In the genomic region with DNA sequence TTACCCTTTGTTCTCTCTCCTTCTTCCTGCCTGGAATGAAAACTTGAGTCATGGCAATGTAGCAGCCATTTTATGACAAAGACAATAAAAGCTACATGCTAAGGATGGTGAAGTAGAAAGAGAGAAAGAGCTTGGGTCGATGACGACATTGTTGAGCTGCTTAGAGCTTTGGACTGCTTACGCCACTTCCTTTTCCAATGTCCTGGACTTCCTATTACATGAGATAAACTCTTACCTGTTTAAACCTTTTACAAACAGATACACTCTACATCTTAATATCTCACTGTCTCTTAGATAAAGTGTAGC, we compare ENCODE assay signal across 15 cellular contexts.
DNase-seq lines count a peak whose midpoint lies in the region; ATAC-seq and TF ChIP-seq lines count a peak whose summit lies in the region.
"Had no signal": no experiment of that assay in that cellular context is flagged by ENCODE, and none has a peak within 500 bp of the region (broad histone marks: within the 10 kb centered on the region; RNA-seq: fewer than 3 reads in every experiment).

No MANE protein-coding gene starts in this region.

- no peak for DNase-seq in activated naive CD8-positive, alpha-beta T cell treated with anti-CD3 and anti-CD28 coated beads, Interleukin-2, amount 50 U/mL, for 24 hours
- DNase-seq in colonic mucosa = no peak
- DNase-seq in stimulated activated effector memory CD8-positive, alpha-beta T cell treated with anti-CD3 and anti-CD28 coated beads, Interleukin-12 subunit alpha, Interleukin-12 subunit beta, amount 100 ng/mL, for 72 hours (ENCODE audit: low spot score in 2 of 2) = no peak
- DNase-seq in cerebellar cortex (ENCODE audit: low spot score) = no peak
- no peak for DNase-seq in CD8-positive, alpha-beta memory T cell
- DNase-seq in activated effector memory CD4-positive, alpha-beta T cell treated with anti-CD3 and anti-CD28 coated beads, Interleukin-2, amount 50 U/mL, for 16 hours = no peak
- DNase-seq: central memory CD4-positive, alpha-beta T cell; HCEC 1CT; left lung; MM.1S; NCI-H69 had no signal

- no peak for ATAC-seq in activated naive CD8-positive, alpha-beta T cell treated with anti-CD3 and anti-CD28 coated beads, Interleukin-2, amount 50 U/mL, for 24 hours
- peak; percentile 9 for ATAC-seq in HG03460 (IDR thresholded peaks at IDR 0.05; ENCODE audit: unreplicated experiment)
- ATAC-seq in stimulated activated effector memory CD8-positive, alpha-beta T cell treated with anti-CD3 and anti-CD28 coated beads, Interleukin-12 subunit alpha, Interleukin-12 subunit beta, amount 100 ng/mL, for 72 hours = no peak
- ATAC-seq: left lung, Panc1 had no signal

- H3K36me3 ChIP-seq in colonic mucosa = no peaks in the 10 kb centered on the region
- H3K36me3 ChIP-seq in CD8-positive, alpha-beta memory T cell (ENCODE audit: insufficient read depth, low read length) = peaks cover 12% of the 10 kb centered on the region

- intact Hi-C loops in colonic mucosa (cut with DNase I) = no loop called here

- no peak overlapping the region for H3K9ac ChIP-seq in colonic mucosa (ENCODE audit: low read depth in 2 of 2, low read length in 2 of 2)

- H3K9me3 ChIP-seq in colonic mucosa = no peaks in the 10 kb centered on the region
- H3K9me3 ChIP-seq in CD8-positive, alpha-beta memory T cell (ENCODE audit: low read length) = no peaks in the 10 kb centered on the region
- H3K9me3 ChIP-seq: left lung had no signal

- peak overlapping the region; percentile 17 for H3K27ac ChIP-seq in colonic mucosa
- no peak overlapping the region for H3K27ac ChIP-seq in CD8-positive, alpha-beta memory T cell (ENCODE audit: low read depth, low read length)
- H3K27ac ChIP-seq: foreskin keratinocyte had no signal

- CTCF ChIA-PET in CD8-positive, alpha-beta memory T cell (lab: Charles Lee) = no interaction called here

- H3K4me1 Mint-ChIP-seq in activated naive CD8-positive, alpha-beta T cell (ENCODE audit: low read depth) = no peaks in the 10 kb centered on the region
- peaks cover 2% of the 10 kb centered on the region for H3K4me1 Mint-ChIP-seq in activated naive CD8-positive, alpha-beta T cell treated with anti-CD3 and anti-CD28 coated beads, Interleukin-2, amount 50 U/mL, for 24 hours
- H3K4me1 Mint-ChIP-seq in stimulated activated effector memory CD8-positive, alpha-beta T cell treated with anti-CD3 and anti-CD28 coated beads, Interleukin-12 subunit alpha, Interleukin-12 subunit beta, amount 100 ng/mL, for 72 hours = peaks cover 6% of the 10 kb centered on the region
- no peaks in the 10 kb centered on the region for H3K4me1 Mint-ChIP-seq in CD8-positive, alpha-beta memory T cell

- no peak for TF ChIP-seq CTCF in colonic mucosa (IDR thresholded peaks at IDR 0.05)

- H3K27ac Mint-ChIP-seq in activated naive CD8-positive, alpha-beta T cell = peak overlapping the region; percentile 28
- no peak overlapping the region for H3K27ac Mint-ChIP-seq in activated naive CD8-positive, alpha-beta T cell treated with anti-CD3 and anti-CD28 coated beads, Interleukin-2, amount 50 U/mL, for 24 hours
- peak overlapping the region; percentile 83 for H3K27ac Mint-ChIP-seq in stimulated activated effector memory CD8-positive, alpha-beta T cell treated with anti-CD3 and anti-CD28 coated beads, Interleukin-12 subunit alpha, Interleukin-12 subunit beta, amount 100 ng/mL, for 72 hours
- peak overlapping the region in 4 of 8 donors; percentile 23 to 86 (median 56) for H3K27ac Mint-ChIP-seq in CD8-positive, alpha-beta memory T cell

- H3K27me3 Mint-ChIP-seq in activated naive CD8-positive, alpha-beta T cell = no peaks in the 10 kb centered on the region
- H3K27me3 Mint-ChIP-seq in activated naive CD8-positive, alpha-beta T cell treated with anti-CD3 and anti-CD28 coated beads, Interleukin-2, amount 50 U/mL, for 24 hours = no peaks in the 10 kb centered on the region
- H3K27me3 Mint-ChIP-seq in CD8-positive, alpha-beta memory T cell = no peaks in the 10 kb centered on the region

- no peaks in the 10 kb centered on the region for H3K27me3 ChIP-seq in colonic mucosa
- no peaks in the 10 kb centered on the region for H3K27me3 ChIP-seq in CD8-positive, alpha-beta memory T cell (ENCODE audit: insufficient read depth, low read length, poor library complexity, severe bottlenecking)
- H3K27me3 ChIP-seq: foreskin keratinocyte, left lung had no signal

- POLR2A ChIA-PET in CD8-positive, alpha-beta memory T cell (lab: Charles Lee) = no interaction called here

- H3K4me1 ChIP-seq in colonic mucosa = no peaks in the 10 kb centered on the region
- H3K4me1 ChIP-seq in CD8-positive, alpha-beta memory T cell (ENCODE audit: insufficient read depth, low read length) = no peaks in the 10 kb centered on the region
- H3K4me1 ChIP-seq: foreskin keratinocyte, left lung had no signal

- no peaks in the 10 kb centered on the region for H3K36me3 Mint-ChIP-seq in activated naive CD8-positive, alpha-beta T cell
- H3K36me3 Mint-ChIP-seq in activated naive CD8-positive, alpha-beta T cell treated with anti-CD3 and anti-CD28 coated beads, Interleukin-2, amount 50 U/mL, for 24 hours (ENCODE audit: low read depth) = peaks cover 17% of the 10 kb centered on the region
- H3K36me3 Mint-ChIP-seq in stimulated activated effector memory CD8-positive, alpha-beta T cell treated with anti-CD3 and anti-CD28 coated beads, Interleukin-12 subunit alpha, Interleukin-12 subunit beta, amount 100 ng/mL, for 72 hours = peaks cover 78% of the 10 kb centered on the region
- H3K36me3 Mint-ChIP-seq in CD8-positive, alpha-beta memory T cell = peaks cover 0 to 47% (median 6%) of the 10 kb centered on the region in 3 donors

- H3K9me3 Mint-ChIP-seq in activated naive CD8-positive, alpha-beta T cell (ENCODE audit: low read depth) = no peaks in the 10 kb centered on the region
- H3K9me3 Mint-ChIP-seq in activated naive CD8-positive, alpha-beta T cell treated with anti-CD3 and anti-CD28 coated beads, Interleukin-2, amount 50 U/mL, for 24 hours = no peaks in the 10 kb centered on the region
- H3K9me3 Mint-ChIP-seq in stimulated activated effector memory CD8-positive, alpha-beta T cell treated with anti-CD3 and anti-CD28 coated beads, Interleukin-12 subunit alpha, Interleukin-12 subunit beta, amount 100 ng/mL, for 72 hours = no peaks in the 10 kb centered on the region
- H3K9me3 Mint-ChIP-seq in CD8-positive, alpha-beta memory T cell = no peaks in the 10 kb centered on the region

- H3K4me3 Mint-ChIP-seq in activated naive CD8-positive, alpha-beta T cell = no peak overlapping the region
- H3K4me3 Mint-ChIP-seq in activated naive CD8-positive, alpha-beta T cell treated with anti-CD3 and anti-CD28 coated beads, Interleukin-2, amount 50 U/mL, for 24 hours = no peak overlapping the region
- H3K4me3 Mint-ChIP-seq in stimulated activated effector memory CD8-positive, alpha-beta T cell treated with anti-CD3 and anti-CD28 coated beads, Interleukin-12 subunit alpha, Interleukin-12 subunit beta, amount 100 ng/mL, for 72 hours = no peak overlapping the region
- H3K4me3 Mint-ChIP-seq in CD8-positive, alpha-beta memory T cell = no peak overlapping the region

- H3K4me3 ChIP-seq in colonic mucosa = no peak overlapping the region
- no peak overlapping the region for H3K4me3 ChIP-seq in CD8-positive, alpha-beta memory T cell (ENCODE audit: low read length)
- H3K4me3 ChIP-seq: left lung had no signal
